ENCODE assay signal across 11 cellular contexts in genomic region chr2:54809814-54810213, GRCh38.
DNase-seq lines count a peak whose midpoint lies in the region; ATAC-seq and TF ChIP-seq lines count a peak whose summit lies in the region.
"Had no signal": no experiment of that assay in that cellular context is flagged by ENCODE, and none has a peak within 500 bp of the region (broad histone marks: within the 10 kb centered on the region; RNA-seq: fewer than 3 reads in every experiment).

No MANE protein-coding gene starts in this region.

- H3K9me2 ChIP-seq in HCT116 (ENCODE audit: insufficient read depth): no peaks in the 10 kb centered on the region

- H3K27me3 ChIP-seq in HCT116 (ENCODE audit: insufficient read depth, low read length) (no peaks in the 10 kb centered on the region), thoracic aorta (replicated peaks; ENCODE audit: insufficient read depth) (no peaks in the 10 kb centered on the region)

- H2AFZ ChIP-seq in HCT116 (ENCODE audit: low read depth, low read length, poor library complexity, severe bottlenecking): no peak overlapping the region

- no peaks in the 10 kb centered on the region for H4K20me1 ChIP-seq in HCT116 (ENCODE audit: insufficient read depth)

- intact Hi-C loops in HCT116 (cut with micrococcal nuclease): no loop called here

- no TSS peak for BruUV-seq in HCT116 (replicated peaks; lab: Mats Ljungman, UMichigan)

- CTCF ChIA-PET in HCT116 (lab: Charles Lee): no interaction called here

- H3K4me1 ChIP-seq in HCT116 (ENCODE audit: control insufficient read depth in 1 of 2, insufficient read depth in 2 of 2, low read length in 2 of 2) (peaks cover 0 to 3% of the 10 kb centered on the region in 2 experiments; a peak in 1 of 4 replicates), thoracic aorta (ENCODE audit: control insufficient read depth in 1 of 2, low read depth in 2 of 2) (peaks cover 0 to 7% of the 10 kb centered on the region in 2 donors)

- no peak overlapping the region for H3K4me2 ChIP-seq in HCT116 (ENCODE audit: low read length)

- POLR2A ChIA-PET in HCT116 (lab: Charles Lee): no interaction called here

- peak; percentile 4 for DNase-seq in HCT116 (ENCODE audit: low read depth, low spot score)
- DNase-seq in fibroblast of pulmonary artery (ENCODE audit: low read depth): peak; percentile 31
- no peak for DNase-seq in thoracic aorta (ENCODE audit: low spot score)
- DNase-seq in NK-92 (lab: John Stamatoyannopoulos, UW; ENCODE audit: unreplicated experiment): no peak
- no peak for DNase-seq in GM10266 (ENCODE audit: extremely low spot score)
- DNase-seq: activated T-cell treated with anti-CD3 and anti-CD28 coated beads, Interleukin-2, amount 50 U/mL, for 48 hours; CD8-positive, alpha-beta memory T cell; NCI-H2107 had no signal

- H3K9ac ChIP-seq in HCT116 (ENCODE audit: low read length): no peak overlapping the region

- no peak overlapping the region for H3K4me3 ChIP-seq in HCT116 (replicated peaks in 1 of 2; ENCODE audit: low read depth in 1 of 2, low read length in 2 of 2)
- H3K4me3 ChIP-seq in fibroblast of pulmonary artery (replicated peaks; ENCODE audit: low read depth, low read length): no peak overlapping the region
- H3K4me3 ChIP-seq in thoracic aorta: no peak overlapping the region

- no peak for ATAC-seq in HCT116
- ATAC-seq in SK-N-SH treated with all-trans-retinoic acid at 6 μM for 48 hours: peak; percentile 64
- peak; percentile 20 for ATAC-seq in thoracic aorta (ENCODE audit: insufficient number of reproducible peaks, low FRiP score, low read depth)
- ATAC-seq in HG02973 (IDR thresholded peaks at IDR 0.05; ENCODE audit: unreplicated experiment): no peak
- ATAC-seq: left lobe of liver had no signal

- TF ChIP-seq RAD21 in HCT116 (IDR thresholded peaks at IDR 0.05; ENCODE audit: low read depth): no peak

- H3K36me3 ChIP-seq in HCT116 (ENCODE audit: control insufficient read depth in 1 of 2, insufficient read depth in 2 of 2, low read length in 2 of 2): no peaks in the 10 kb centered on the region
- H3K36me3 ChIP-seq in thoracic aorta: no peaks in the 10 kb centered on the region

- TF ChIP-seq POLR2A in HCT116 (IDR thresholded peaks at IDR 0.05; ENCODE audit: borderline replicate concordance, extremely low read depth, insufficient read depth, insufficient read length): no peak

- no peaks in the 10 kb centered on the region for H3K79me2 ChIP-seq in HCT116 (ENCODE audit: insufficient read depth, low read length)

- no peak overlapping the region for H3K27ac ChIP-seq in HCT116 (ENCODE audit: low read depth, low read length)
- no peak overlapping the region for H3K27ac ChIP-seq in thoracic aorta

- TF ChIP-seq CTCF in HCT116 (IDR thresholded peaks at IDR 0.05 in 2 of 3, conservative IDR thresholded peaks at IDR 0.05 in 1 of 3; ENCODE audit: borderline replicate concordance in 1 of 3, insufficient read depth in 1 of 3, low read depth in 2 of 3, low read length in 2 of 3) (no peak), fibroblast of pulmonary artery (IDR thresholded peaks at IDR 0.05; ENCODE audit: low read length, missing control alignments) (no peak), thoracic aorta (IDR thresholded peaks at IDR 0.05) (no peak), GM10266 (IDR thresholded peaks at IDR 0.05; ENCODE audit: control insufficient read depth, insufficient read depth, low read depth, missing control alignments) (no peak)

- H3K9me3 ChIP-seq in HCT116 (ENCODE audit: control insufficient read depth in 1 of 2, insufficient read depth in 1 of 2, low read depth in 1 of 2, low read length in 2 of 2) (no peaks in the 10 kb centered on the region), thoracic aorta (peaks cover 4% of the 10 kb centered on the region)

- RAD21 ChIA-PET in HCT116 (lab: Charles Lee; ENCODE audit: low non-redundant PET in 1 of 2, low total read pairs in 2 of 2, uncharacterized antibody in 2 of 2, unreplicated experiment in 2 of 2): no interaction called here

TF ChIP-seq in HCT116, 20 proteins besides CTCF, POLR2A, EP300 and RAD21:
- TF ChIP-seq EGR1 (IDR thresholded peaks at IDR 0.05; ENCODE audit: low read depth) (no peak), SRF (IDR thresholded peaks at IDR 0.05; ENCODE audit: low read depth) (no peak), FOSL1 (IDR thresholded peaks at IDR 0.05; ENCODE audit: low read depth) (0 out of 2 replicates have a peak, but pooled peaks have one; percentile 22), JUND (IDR thresholded peaks at IDR 0.05) (0 out of 2 replicates have a peak, but pooled peaks have one; percentile 11), ELF1 (IDR thresholded peaks at IDR 0.05; ENCODE audit: borderline replicate concordance, low read depth) (no peak)
TF ChIP-seq in HCT116: peak in this region for 2.

TF ChIP-seq in SK-N-SH treated with all-trans-retinoic acid at 6 μM for 48 hours, 23 proteins besides CTCF, POLR2A, EP300 and RAD21:
- TF ChIP-seq CREB5 (CRISPR knock-in tag; IDR thresholded peaks at IDR 0.05; ENCODE audit: low read depth) (0 out of 2 replicates have a peak, but pooled peaks have one; percentile 45), PATZ1 (CRISPR knock-in tag; IDR thresholded peaks at IDR 0.05; ENCODE audit: borderline replicate concordance) (no peak)

Comparison
In these comparisons a context has a peak if more than half of its experiments do, and no peak if none do; other contexts are left out.
1. ATAC-seq: peak in SK-N-SH treated with all-trans-retinoic acid at 6 μM for 48 hours (single experiment) and thoracic aorta (single experiment); none in HCT116 (single experiment) and HG02973 (single experiment).
2. DNase-seq: peak in HCT116 (single experiment) and fibroblast of pulmonary artery (single experiment); none in thoracic aorta (single experiment), NK-92 (single experiment) and GM10266 (single experiment).